In the genomic region with DNA sequence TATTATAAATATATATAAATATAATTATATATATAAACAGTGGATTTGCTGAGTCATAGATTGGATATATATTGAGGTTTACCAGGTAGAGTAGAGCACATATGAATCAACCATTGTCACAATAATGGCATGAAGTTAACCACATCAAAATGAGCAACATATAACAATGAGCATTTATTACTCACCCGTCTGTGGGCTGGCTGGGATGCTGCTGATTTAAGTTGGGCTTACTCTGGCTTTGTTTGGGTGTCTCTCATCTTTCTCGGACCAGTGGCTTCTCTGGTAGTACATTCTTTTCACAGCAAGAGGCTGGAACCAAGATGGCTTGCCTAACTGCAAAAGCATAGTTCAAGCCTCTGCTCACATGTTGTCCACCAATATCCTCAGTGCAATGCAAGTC, we compare ENCODE assay signal across 21 cellular contexts.
A peak's percentile ranks its signal among the peaks of the same experiment; 100 is the strongest.
DNase-seq lines count a peak whose midpoint lies in the region; ATAC-seq and TF ChIP-seq lines count a peak whose summit lies in the region.
"Had no signal": no experiment of that assay in that cellular context is flagged by ENCODE, and none has a peak within 500 bp of the region (broad histone marks: within the 10 kb centered on the region; RNA-seq: fewer than 3 reads in every experiment).

No MANE protein-coding gene starts in this region.

- H2AFZ ChIP-seq in GM23338, result peak overlapping the region; percentile 91
- H2AFZ ChIP-seq in osteoblast (ENCODE audit: low read length), result no peak overlapping the region

- H3K36me3 Mint-ChIP-seq in GM23338 (ENCODE audit: low read depth), result no peaks in the 10 kb centered on the region
- no peaks in the 10 kb centered on the region for H3K36me3 Mint-ChIP-seq in CD14-positive monocyte
- H3K36me3 Mint-ChIP-seq in type B pancreatic cell, result no peaks in the 10 kb centered on the region
- H3K36me3 Mint-ChIP-seq: activated CD4-positive, alpha-beta memory T cell treated with anti-CD3 and anti-CD28 coated beads for 36 hours; CD8-positive, alpha-beta T cell had no signal

- no peak for ATAC-seq in GM23338
- ATAC-seq in GM21447 (IDR thresholded peaks at IDR 0.05; ENCODE audit: unreplicated experiment), result no peak
- ATAC-seq: body of pancreas; CD8-positive, alpha-beta T cell; T-helper 17 cell had no signal

- TF ChIP-seq CTCF in GM23338 (conservative IDR thresholded peaks at IDR 0.05; ENCODE audit: low read depth in 2 of 2) (no peak), epithelial cell of esophagus (IDR thresholded peaks at IDR 0.05; ENCODE audit: insufficient read depth, low read depth, low read length, missing control alignments) (no peak), osteoblast (IDR thresholded peaks at IDR 0.05; ENCODE audit: extremely low read depth, low read depth, low read length) (no peak), CD14-positive monocyte (IDR thresholded peaks at IDR 0.05) (no peak), type B pancreatic cell (conservative IDR thresholded peaks at IDR 0.05) (no peak)

- H3K36me3 ChIP-seq in GM23338 (ENCODE audit: insufficient read depth), result no peaks in the 10 kb centered on the region
- H3K36me3 ChIP-seq in osteoblast (ENCODE audit: insufficient read depth, low read length), result no peaks in the 10 kb centered on the region
- H3K36me3 ChIP-seq: SJCRH30 had no signal

- H3K27ac Mint-ChIP-seq in GM23338 (no peak overlapping the region), CD14-positive monocyte (no peak overlapping the region), type B pancreatic cell (no peak overlapping the region)
- H3K27ac Mint-ChIP-seq: activated CD4-positive, alpha-beta memory T cell treated with anti-CD3 and anti-CD28 coated beads for 36 hours; CD8-positive, alpha-beta T cell; dendritic cell treated with granulocyte-macrophage colony-stimulating factor and Interleukin-4, amounts not matched to agents 40 ng/mL and 50 ng/mL, for 4 days; T-helper 17 cell had no signal

- no peaks in the 10 kb centered on the region for H3K27me3 Mint-ChIP-seq in GM23338 (ENCODE audit: insufficient read depth, low read depth, poor library complexity)
- peaks cover 0 to 2% (median 1%) of the 10 kb centered on the region in 3 donors for H3K27me3 Mint-ChIP-seq in CD14-positive monocyte (ENCODE audit: low read depth in 3 of 3)
- H3K27me3 Mint-ChIP-seq in type B pancreatic cell, result peaks cover 4% of the 10 kb centered on the region
- H3K27me3 Mint-ChIP-seq: activated CD4-positive, alpha-beta memory T cell treated with anti-CD3 and anti-CD28 coated beads for 36 hours had no signal

- H3K9me2 ChIP-seq in GM23338 (ENCODE audit: insufficient read depth), result no peaks in the 10 kb centered on the region

- no peaks in the 10 kb centered on the region for H3K27me3 ChIP-seq in GM23338 (ENCODE audit: insufficient read depth)
- H3K27me3 ChIP-seq in osteoblast (ENCODE audit: insufficient read depth, low read length), result peaks cover 16% of the 10 kb centered on the region
- H3K27me3 ChIP-seq: body of pancreas, SJCRH30, testis had no signal

- H3K4me1 Mint-ChIP-seq in GM23338 (no peaks in the 10 kb centered on the region), CD14-positive monocyte (no peaks in the 10 kb centered on the region), type B pancreatic cell (ENCODE audit: unreplicated experiment) (no peaks in the 10 kb centered on the region)
- H3K4me1 Mint-ChIP-seq: T-helper 17 cell had no signal

- no peaks in the 10 kb centered on the region for H3K9me3 ChIP-seq in osteoblast (ENCODE audit: low read depth, low read length)
- H3K9me3 ChIP-seq: body of pancreas, SJCRH30, testis had no signal

- DNase-seq in GM23338 (ENCODE audit: low spot score) (no peak), RPMI7951 (ENCODE audit: low read depth) (peak; percentile 56), epithelial cell of esophagus (ENCODE audit: low read depth) (peak; percentile 75), osteoblast (ENCODE audit: insufficient read length, low spot score, missing footprints) (peak; percentile 45), CD14-positive monocyte (ENCODE audit: low spot score) (no peak), type B pancreatic cell (ENCODE audit: extremely low spot score, unreplicated experiment) (no peak), OCI-M1 (lab: John Stamatoyannopoulos, UW) (no peak)
- DNase-seq: activated CD4-positive, alpha-beta memory T cell treated with anti-CD3 and anti-CD28 coated beads for 36 hours; activated naive CD4-positive, alpha-beta T cell treated with Interleukin-2 at 50 U/mL for 16 hours; activated T-cell treated with anti-CD3 and anti-CD28 coated beads, Interleukin-2, amount 50 U/mL, for 1 hour; body of pancreas; CD8-positive, alpha-beta T cell; erythroblast; NCI-H1417; NCI-H69; nucleus accumbens; SJCRH30; T-helper 17 cell; testis had no signal

- H3F3A ChIP-seq in GM23338 (replicated peaks; ENCODE audit: low read depth), result no peaks in the 10 kb centered on the region

- H3K9me3 Mint-ChIP-seq in GM23338 (no peaks in the 10 kb centered on the region), CD14-positive monocyte (no peaks in the 10 kb centered on the region), type B pancreatic cell (no peaks in the 10 kb centered on the region)
- H3K9me3 Mint-ChIP-seq: activated CD4-positive, alpha-beta memory T cell treated with anti-CD3 and anti-CD28 coated beads for 36 hours; CD8-positive, alpha-beta T cell; dendritic cell treated with granulocyte-macrophage colony-stimulating factor and Interleukin-4, amounts not matched to agents 40 ng/mL and 50 ng/mL, for 4 days had no signal

- no peak overlapping the region for H3K4me3 Mint-ChIP-seq in GM23338
- no peak overlapping the region for H3K4me3 Mint-ChIP-seq in CD14-positive monocyte
- H3K4me3 Mint-ChIP-seq in type B pancreatic cell, result no peak overlapping the region
- H3K4me3 Mint-ChIP-seq: activated CD4-positive, alpha-beta memory T cell treated with anti-CD3 and anti-CD28 coated beads for 36 hours; CD8-positive, alpha-beta T cell; dendritic cell treated with granulocyte-macrophage colony-stimulating factor and Interleukin-4, amounts not matched to agents 40 ng/mL and 50 ng/mL, for 4 days; T-helper 17 cell had no signal

- H3K4me3 ChIP-seq in GM23338 (no peak overlapping the region), epithelial cell of esophagus (ENCODE audit: low read length) (no peak overlapping the region), osteoblast (ENCODE audit: insufficient read depth, low read length) (no peak overlapping the region)
- H3K4me3 ChIP-seq: body of pancreas, SJCRH30, testis had no signal

- H3K79me2 ChIP-seq in GM23338 (replicated peaks; ENCODE audit: insufficient read depth), result no peaks in the 10 kb centered on the region
- no peaks in the 10 kb centered on the region for H3K79me2 ChIP-seq in osteoblast (ENCODE audit: insufficient read depth, low read length)

- H4K20me1 ChIP-seq in GM23338 (replicated peaks; ENCODE audit: insufficient read depth) (no peaks in the 10 kb centered on the region), osteoblast (ENCODE audit: insufficient read depth, low read length) (no peaks in the 10 kb centered on the region)

- H3K4me1 ChIP-seq in GM23338 (ENCODE audit: insufficient read depth) (no peaks in the 10 kb centered on the region), osteoblast (ENCODE audit: insufficient read depth, low read length) (no peaks in the 10 kb centered on the region)
- H3K4me1 ChIP-seq: body of pancreas, testis had no signal

- H3K4me2 ChIP-seq in GM23338, result no peak overlapping the region
- H3K4me2 ChIP-seq in osteoblast (ENCODE audit: insufficient read depth, low read length), result no peak overlapping the region

- H3K27ac ChIP-seq in GM23338 (ENCODE audit: low read depth), result no peak overlapping the region
- no peak overlapping the region for H3K27ac ChIP-seq in osteoblast (ENCODE audit: low read depth, low read length)
- H3K27ac ChIP-seq: body of pancreas, SJCRH30, testis had no signal

- intact Hi-C loops in CD14-positive monocyte (cut with micrococcal nuclease), result no loop called here

TF ChIP-seq in GM23338, 12 proteins besides CTCF, POLR2A, EP300 and RAD21 (continues in another document):
- TF ChIP-seq EZH2 (IDR thresholded peaks at IDR 0.05; ENCODE audit: low read depth, unreplicated experiment) (no peak), EZH2phosphoT487 (IDR thresholded peaks at IDR 0.05; ENCODE audit: unreplicated experiment) (no peak), CREB1 (CRISPR knock-in tag; IDR thresholded peaks at IDR 0.05; ENCODE audit: low read depth) (no peak), POLR2AphosphoS5 (IDR thresholded peaks at IDR 0.05; ENCODE audit: low read depth) (no peak), NANOG (IDR thresholded peaks at IDR 0.05; ENCODE audit: borderline replicate concordance) (no peak), STAT1 (IDR thresholded peaks at IDR 0.05; ENCODE audit: unreplicated experiment) (no peak), ZNF331 (CRISPR knock-in tag; IDR thresholded peaks at IDR 0.05; ENCODE audit: low read depth) (no peak)

Comparison
In these comparisons a context has a peak if more than half of its experiments do, and no peak if none do; other contexts are left out.
1. DNase-seq: peak in RPMI7951 (single experiment), epithelial cell of esophagus (single experiment) and osteoblast (single experiment); none in GM23338 (single experiment), CD14-positive monocyte (single experiment), type B pancreatic cell (single experiment) and OCI-M1 (single experiment).